ENCODE assay signal across 33 cellular contexts in the genomic region with DNA sequence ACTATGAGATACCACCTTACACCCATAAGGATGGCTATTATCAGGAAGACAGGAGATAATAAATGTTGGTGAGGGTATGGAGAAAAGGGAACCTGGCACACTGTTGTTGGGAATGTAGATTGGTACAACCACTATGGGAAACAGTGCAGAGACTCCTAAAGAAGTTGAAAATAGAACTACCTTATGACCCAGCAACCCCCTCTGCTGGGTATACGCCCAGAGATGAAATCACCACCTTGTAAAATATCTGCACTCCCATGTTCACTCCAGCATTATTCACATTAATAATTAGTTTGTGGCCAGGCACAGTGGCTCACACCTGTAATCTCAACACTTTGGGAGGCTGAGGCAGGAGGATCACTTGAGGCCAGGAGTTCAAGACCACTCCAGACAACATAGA. TPM values are rescaled to one million over a fixed set of nuclear protein-coding genes. Genes with fewer than 3 reads are reported as not detected.
DNase-seq lines count a peak whose midpoint lies in the region; ATAC-seq and TF ChIP-seq lines count a peak whose summit lies in the region.
"Had no signal": no experiment of that assay in that cellular context is flagged by ENCODE, and none has a peak within 500 bp of the region (broad histone marks: within the 10 kb centered on the region; RNA-seq: fewer than 3 reads in every experiment).

No MANE protein-coding gene starts in this region.

- no peaks in the 10 kb centered on the region for H3K27me3 ChIP-seq in GM06990 (replicated peaks; ENCODE audit: control insufficient read depth, insufficient read depth, low read length)
- no peaks in the 10 kb centered on the region for H3K27me3 ChIP-seq in naive thymus-derived CD4-positive, alpha-beta T cell (ENCODE audit: control insufficient read depth in 2 of 2, insufficient read depth in 2 of 2, low read length in 2 of 2)
- H3K27me3 ChIP-seq: body of pancreas, transverse colon had no signal

- POLR2A ChIA-PET in naive thymus-derived CD4-positive, alpha-beta T cell (lab: Charles Lee) = no interaction called here

- H3K27ac ChIP-seq in naive thymus-derived CD4-positive, alpha-beta T cell (ENCODE audit: low read depth, low read length) = no peak overlapping the region
- H3K27ac ChIP-seq: body of pancreas, C4-2B, left ventricle myocardium inferior, SJCRH30, transverse colon, WERI-Rb-1 had no signal

- no peak overlapping the region for H3K27ac Mint-ChIP-seq in naive thymus-derived CD4-positive, alpha-beta T cell
- H3K27ac Mint-ChIP-seq: activated CD4-positive, alpha-beta T cell treated with anti-CD3 and anti-CD28 coated beads, Interleukin-2, amount 10 ng/mL, durations not matched to agents 24 days and 14 days; activated CD8-positive, alpha-beta memory T cell treated with anti-CD3 and anti-CD28 coated beads, Interleukin-2, amount 10 ng/mL, durations not matched to agents 7 days and 5 days; dendritic cell treated with granulocyte-macrophage colony-stimulating factor and Interleukin-4, amounts not matched to agents 40 ng/mL and 50 ng/mL, for 4 days had no signal

- no peaks in the 10 kb centered on the region for H3K36me3 Mint-ChIP-seq in naive thymus-derived CD4-positive, alpha-beta T cell
- H3K36me3 Mint-ChIP-seq: activated CD8-positive, alpha-beta memory T cell treated with anti-CD3 and anti-CD28 coated beads, Interleukin-2, amount 10 ng/mL, durations not matched to agents 7 days and 5 days had no signal

- H3K4me1 Mint-ChIP-seq in naive thymus-derived CD4-positive, alpha-beta T cell = no peaks in the 10 kb centered on the region
- H3K4me1 Mint-ChIP-seq: activated CD4-positive, alpha-beta T cell treated with anti-CD3 and anti-CD28 coated beads, Interleukin-2, amount 10 ng/mL, durations not matched to agents 24 days and 14 days; activated CD8-positive, alpha-beta memory T cell treated with anti-CD3 and anti-CD28 coated beads, Interleukin-2, amount 10 ng/mL, durations not matched to agents 7 days and 5 days had no signal

- no peak overlapping the region for H3K4me3 ChIP-seq in GM06990 (replicated peaks; ENCODE audit: low read depth, low read length)
- no peak overlapping the region for H3K4me3 ChIP-seq in naive thymus-derived CD4-positive, alpha-beta T cell (ENCODE audit: low read length)
- H3K4me3 ChIP-seq: body of pancreas, left ventricle myocardium inferior, SJCRH30, transverse colon had no signal

- no peaks in the 10 kb centered on the region for H3K9me3 ChIP-seq in naive thymus-derived CD4-positive, alpha-beta T cell (ENCODE audit: control insufficient read depth in 2 of 3, low read length in 3 of 3)
- H3K9me3 ChIP-seq: body of pancreas, left ventricle myocardium inferior, transverse colon had no signal

- H3K27me3 Mint-ChIP-seq in naive thymus-derived CD4-positive, alpha-beta T cell = peaks cover 0 to 17% (median 0%) of the 10 kb centered on the region in 5 donors

- H3K4me3 Mint-ChIP-seq in naive thymus-derived CD4-positive, alpha-beta T cell = no peak overlapping the region
- H3K4me3 Mint-ChIP-seq: activated CD4-positive, alpha-beta T cell treated with anti-CD3 and anti-CD28 coated beads, Interleukin-2, amount 10 ng/mL, durations not matched to agents 24 days and 14 days; activated CD8-positive, alpha-beta memory T cell treated with anti-CD3 and anti-CD28 coated beads, Interleukin-2, amount 10 ng/mL, durations not matched to agents 7 days and 5 days; activated T-cell treated with anti-CD3 and anti-CD28 coated beads, Interleukin-2, amount 50 U/mL, for 4 hours; dendritic cell treated with granulocyte-macrophage colony-stimulating factor and Interleukin-4, amounts not matched to agents 40 ng/mL and 50 ng/mL, for 4 days had no signal

- intact Hi-C loops in naive thymus-derived CD4-positive, alpha-beta T cell (cut with micrococcal nuclease) = loop anchor here in 1 of 2 donors (1.0 to 2.0 kb wide), 2 partner anchors 52 to 90 kb away; partner anchors contain the start of gene KIFC1

- H3K36me3 ChIP-seq in GM06990 (ENCODE audit: control insufficient read depth, insufficient read depth, low read length) = no peaks in the 10 kb centered on the region
- H3K36me3 ChIP-seq in naive thymus-derived CD4-positive, alpha-beta T cell (ENCODE audit: control insufficient read depth in 2 of 3, insufficient read depth in 3 of 3, low read length in 3 of 3) = no peaks in the 10 kb centered on the region
- H3K36me3 ChIP-seq: left ventricle myocardium inferior, SJCRH30, transverse colon, WERI-Rb-1 had no signal

- peak; percentile 5 for TF ChIP-seq CTCF in GM06990 (IDR thresholded peaks at IDR 0.05; ENCODE audit: insufficient read depth, low read length, poor library complexity, severe bottlenecking)

- CTCF ChIA-PET in naive thymus-derived CD4-positive, alpha-beta T cell (lab: Charles Lee) = no interaction called here

- no peaks in the 10 kb centered on the region for H3K4me1 ChIP-seq in naive thymus-derived CD4-positive, alpha-beta T cell (ENCODE audit: control insufficient read depth in 2 of 2, insufficient read depth in 2 of 2, low read length in 2 of 2)
- H3K4me1 ChIP-seq: body of pancreas, left ventricle myocardium inferior, SJCRH30, transverse colon had no signal

- peaks cover 0 to 2% (median 0%) of the 10 kb centered on the region in 11 donors for H3K9me3 Mint-ChIP-seq in naive thymus-derived CD4-positive, alpha-beta T cell
- H3K9me3 Mint-ChIP-seq: activated CD4-positive, alpha-beta T cell treated with anti-CD3 and anti-CD28 coated beads, Interleukin-2, amount 10 ng/mL, durations not matched to agents 24 days and 14 days; activated T-cell treated with anti-CD3 and anti-CD28 coated beads, Interleukin-2, amount 50 U/mL, for 4 hours; dendritic cell treated with granulocyte-macrophage colony-stimulating factor and Interleukin-4, amounts not matched to agents 40 ng/mL and 50 ng/mL, for 4 days had no signal

- DNase-seq in activated CD4-positive, alpha-beta T cell treated with anti-CD3 and anti-CD28 coated beads for 4 hours = peak; percentile 4 to 7
- no peak for DNase-seq in activated CD4-positive, alpha-beta T cell treated with anti-CD3 and anti-CD28 coated beads, Interleukin-2, amount 50 U/mL, for 4 hours
- DNase-seq in GM06990 (ENCODE audit: extremely low read depth, insufficient read length) = no peak
- peak; percentile 3 for DNase-seq in RKO (ENCODE audit: low spot score)
- peak in 5 of 9 donors; percentile 2 to 19 (median 9) for DNase-seq in naive thymus-derived CD4-positive, alpha-beta T cell
- DNase-seq in SKM-1 (lab: John Stamatoyannopoulos, UW; ENCODE audit: unreplicated experiment) = no peak
- DNase-seq: 8988T; activated CD4-positive, alpha-beta T cell treated with anti-CD3 and anti-CD28 coated beads, Interleukin-2, amount 10 ng/mL, durations not matched to agents 24 days and 14 days; activated CD8-positive, alpha-beta memory T cell treated with anti-CD3 and anti-CD28 coated beads, Interleukin-2, amount 10 ng/mL, durations not matched to agents 7 days and 5 days; activated gamma-delta T cell treated with Interleukin-2 at 50 U/mL for 16 hours; activated T-cell treated with anti-CD3 and anti-CD28 coated beads, Interleukin-2, amount 50 U/mL, for 4 hours; body of pancreas; Calu3; foreskin fibroblast; head of caudate nucleus; islet precursor cell; KG1; left ventricle myocardium inferior; NCI-H1436 treated with DMSO at 0.1 percent for 48 hours; NCI-H2081 treated with DMSO at 0.1 percent for 48 hours; NCI-H345; NCI-H69; SJCRH30; stimulated activated CD4-positive, alpha-beta T cell treated with anti-CD3 and anti-CD28 coated beads, Interleukin-4, amount 100 ng/mL, for 1 hour; T1000; transverse colon; WERI-Rb-1 had no signal

- no peak for ATAC-seq in naive thymus-derived CD4-positive, alpha-beta T cell
- ATAC-seq in HG03469 (IDR thresholded peaks at IDR 0.05; ENCODE audit: unreplicated experiment) (no peak), GM18909 (IDR thresholded peaks at IDR 0.05; ENCODE audit: poor library complexity, unreplicated experiment) (no peak)
- ATAC-seq: activated CD8-positive, alpha-beta memory T cell treated with anti-CD3 and anti-CD28 coated beads, Interleukin-2, amount 10 ng/mL, durations not matched to agents 7 days and 5 days; activated T-cell treated with anti-CD3 and anti-CD28 coated beads, Interleukin-2, amount 50 U/mL, for 4 hours; body of pancreas; esophagus mucosa; sciatic nerve had no signal

RNA-seq across cellular contexts. Expression of gene ZBTB9, which starts 26.8 kb away (rescaled TPM):
- total RNA-seq in naive thymus-derived CD4-positive, alpha-beta T cell = 10 to 100 TPM in 1 of 5 experiments, 1 to 10 TPM in 4; 3.3 to 14.0 (median 9.8) TPM
- polyA plus RNA-seq in naive thymus-derived CD4-positive, alpha-beta T cell = 10 to 100 TPM in 1 of 2 donors, 1 to 10 TPM in 1; 6.9 to 15.2 TPM

Comparison
In these comparisons a context has a peak if more than half of its experiments do, and no peak if none do; other contexts are left out.
1. DNase-seq: peak in activated CD4-positive, alpha-beta T cell treated with anti-CD3 and anti-CD28 coated beads for 4 hours (2 of 2), RKO (single experiment) and naive thymus-derived CD4-positive, alpha-beta T cell (5 of 9); none in activated CD4-positive, alpha-beta T cell treated with anti-CD3 and anti-CD28 coated beads, Interleukin-2, amount 50 U/mL, for 4 hours (0 of 2), GM06990 (single experiment) and SKM-1 (single experiment).